Comparison of ENCODE assay signal across 14 cellular contexts in the genomic region with DNA sequence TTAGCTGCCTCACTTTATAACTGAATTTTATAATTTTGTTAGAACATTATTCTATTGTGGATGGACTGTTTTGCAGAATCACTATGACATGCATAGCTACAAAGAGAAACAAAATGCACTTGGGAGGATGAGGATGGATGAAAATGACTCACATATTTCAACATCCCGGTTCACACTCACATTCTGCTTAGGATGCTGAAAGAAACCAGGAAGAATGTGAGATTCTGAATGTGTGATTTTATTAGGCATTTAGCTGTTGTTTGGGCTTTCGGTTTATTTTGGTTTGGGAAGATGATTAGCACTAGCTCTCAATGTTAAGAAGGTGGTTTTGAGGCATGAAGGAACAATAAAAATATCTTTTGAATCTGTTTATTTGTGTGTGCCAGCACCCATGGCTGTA.
DNase-seq lines count a peak whose midpoint lies in the region; ATAC-seq, FAIRE-seq and TF ChIP-seq lines count a peak whose summit lies in the region.
"Had no signal": no experiment of that assay in that cellular context is flagged by ENCODE, and none has a peak within 500 bp of the region (broad histone marks: within the 10 kb centered on the region; RNA-seq: fewer than 3 reads in every experiment).

No MANE protein-coding gene starts in this region.

- TF ChIP-seq CTCF in mammary epithelial cell (conservative IDR thresholded peaks at IDR 0.05 in 1 of 2, IDR thresholded peaks at IDR 0.05 in 1 of 2; ENCODE audit: extremely low read depth in 1 of 2, insufficient read depth in 1 of 2, low read depth in 1 of 2, low read length in 2 of 2): no peak
- no peak for TF ChIP-seq CTCF in D721Med (IDR thresholded peaks at IDR 0.05; ENCODE audit: insufficient read depth, missing control alignments)
- no peak for TF ChIP-seq CTCF in right lobe of liver (IDR thresholded peaks at IDR 0.05)

- intact Hi-C loops in mammary epithelial cell (cut with micrococcal nuclease) (loop anchor here (5.0 to 10.0 kb wide), 2 partner anchors 51 to 774 kb away; no protein-coding TSS in a partner anchor), right lobe of liver (cut with DNase I) (loop anchor here in 1 of 2 donors (10.0 kb wide), 1 partner anchor 241 kb away; no protein-coding TSS in a partner anchor)

- no peak for FAIRE-seq in D721Med (lab: Jason Lieb, UNC)

- H3K27me3 ChIP-seq in HUES48 (ENCODE audit: control insufficient read depth, insufficient read depth, low read length) (no peaks in the 10 kb centered on the region), mammary epithelial cell (ENCODE audit: insufficient read depth, low read length) (no peaks in the 10 kb centered on the region), right lobe of liver (no peaks in the 10 kb centered on the region)
- H3K27me3 ChIP-seq: BLaER1 treated with 17β-estradiol and CSF1 and Interleukin-3, amounts not matched to agents 10 nM and 100 nM; cardiac muscle cell had no signal

- H3K9ac ChIP-seq in HUES48 (ENCODE audit: low read depth, low read length) (no peak overlapping the region), mammary epithelial cell (ENCODE audit: insufficient read depth, low read length) (no peak overlapping the region)
- H3K9ac ChIP-seq: BLaER1 treated with 17β-estradiol and CSF1 and Interleukin-3, amounts not matched to agents 10 nM and 100 nM had no signal

- peak overlapping the region; percentile 9; the same call in 1 of the 2 replicates for H3K4me3 ChIP-seq in HUES48 (ENCODE audit: low read depth, low read length)
- no peak overlapping the region for H3K4me3 ChIP-seq in mammary epithelial cell (replicated peaks in 1 of 3; ENCODE audit: insufficient read depth in 1 of 3, low read depth in 2 of 3, low read length in 3 of 3)
- H3K4me3 ChIP-seq in right lobe of liver: no peak overlapping the region
- H3K4me3 ChIP-seq: BLaER1 treated with 17β-estradiol and CSF1 and Interleukin-3, amounts not matched to agents 10 nM and 100 nM; cardiac muscle cell had no signal

- no peaks in the 10 kb centered on the region for H4K20me1 ChIP-seq in mammary epithelial cell (ENCODE audit: insufficient read depth, low read length)
- H4K20me1 ChIP-seq: BLaER1 treated with 17β-estradiol and CSF1 and Interleukin-3, amounts not matched to agents 10 nM and 100 nM had no signal

- 90% methylated on average over 2 of the region's 2 CpGs for WGBS in mammary epithelial cell (ENCODE audit: low coverage, missing lambda C conversion rate)
- WGBS in right lobe of liver (ENCODE audit: insufficient coverage, low coverage, low lambda C conversion rate, missing lambda C conversion rate): 45% methylated on average over 2 of the region's 2 CpGs

- H3K4me1 ChIP-seq in HUES48 (ENCODE audit: control insufficient read depth, insufficient read depth, low read length) (peaks cover 63% of the 10 kb centered on the region), mammary epithelial cell (ENCODE audit: insufficient read depth, low read length) (peaks cover 9% of the 10 kb centered on the region), right lobe of liver (no peaks in the 10 kb centered on the region)
- H3K4me1 ChIP-seq: BLaER1 treated with 17β-estradiol and CSF1 and Interleukin-3, amounts not matched to agents 10 nM and 100 nM had no signal

- H3K36me3 ChIP-seq in HUES48 (ENCODE audit: control insufficient read depth, insufficient read depth, low read length): no peaks in the 10 kb centered on the region
- no peaks in the 10 kb centered on the region for H3K36me3 ChIP-seq in mammary epithelial cell (ENCODE audit: insufficient read depth, low read length)
- H3K36me3 ChIP-seq in right lobe of liver: no peaks in the 10 kb centered on the region
- H3K36me3 ChIP-seq: BLaER1 treated with 17β-estradiol and CSF1 and Interleukin-3, amounts not matched to agents 10 nM and 100 nM; cardiac muscle cell had no signal

- H3K27ac ChIP-seq in HUES48 (ENCODE audit: low read depth, low read length) (peak overlapping the region; percentile 34), mammary epithelial cell (ENCODE audit: insufficient read depth, low read depth, low read length) (no peak overlapping the region), right lobe of liver (no peak overlapping the region)
- H3K27ac ChIP-seq: BLaER1 treated with 17β-estradiol and CSF1 and Interleukin-3, amounts not matched to agents 10 nM and 100 nM; cardiac muscle cell had no signal

- no TSS peak for BruUV-seq in mammary epithelial cell (replicated peaks; lab: Mats Ljungman, UMichigan)

- no peaks in the 10 kb centered on the region for H3K9me3 ChIP-seq in HUES48 (ENCODE audit: control insufficient read depth, insufficient read depth, low read length)
- H3K9me3 ChIP-seq in mammary epithelial cell (replicated peaks; ENCODE audit: insufficient read depth, low read length): no peaks in the 10 kb centered on the region
- no peaks in the 10 kb centered on the region for H3K9me3 ChIP-seq in right lobe of liver
- H3K9me3 ChIP-seq: BLaER1 treated with 17β-estradiol and CSF1 and Interleukin-3, amounts not matched to agents 10 nM and 100 nM had no signal

- no peak for TF ChIP-seq POLR2A in right lobe of liver (IDR thresholded peaks at IDR 0.05)

- ATAC-seq in HG03439 (IDR thresholded peaks at IDR 0.05; ENCODE audit: unreplicated experiment) (no peak), right lobe of liver (no peak)
- ATAC-seq: activated CD8-positive, alpha-beta memory T cell treated with anti-CD3 and anti-CD28 coated beads, Interleukin-2, amount 10 ng/mL, durations not matched to agents 7 days and 5 days had no signal

- H3K4me2 ChIP-seq in mammary epithelial cell (ENCODE audit: insufficient read depth, low read depth, low read length): no peak overlapping the region
- H3K4me2 ChIP-seq: BLaER1 treated with 17β-estradiol and CSF1 and Interleukin-3, amounts not matched to agents 10 nM and 100 nM had no signal

- in situ Hi-C loops in Caki2 (cut with HindIII; ENCODE audit: low pct_unique_long_range_greater_than_20kb, low sequenced_read_pairs): loop anchor here (25.0 kb wide), 1 partner anchor 249 kb away; no protein-coding TSS in a partner anchor
- in situ Hi-C loops in mammary epithelial cell (cut with MboI; ENCODE audit: low sequenced_read_pairs in 2 of 2): no loop called here

- CTCF ChIA-PET in mammary epithelial cell (lab: Charles Lee; ENCODE audit: low non-redundant PET): no interaction called here

- H2AFZ ChIP-seq in mammary epithelial cell (ENCODE audit: low read depth, low read length): no peak overlapping the region

- DNase-seq in Caki2 (ENCODE audit: low read depth): peak; percentile 52
- peak; percentile 6 for DNase-seq in mammary epithelial cell
- DNase-seq in kidney tubule cell (ENCODE audit: low spot score): peak; percentile 18
- no peak for DNase-seq in D721Med (ENCODE audit: insufficient read length, low spot score)
- no peak for DNase-seq in right lobe of liver
- DNase-seq in D341Med (ENCODE audit: low spot score): no peak
- DNase-seq: activated B cell treated with CpG ODN at 0.5 μM for 24 hours; activated CD8-positive, alpha-beta memory T cell treated with anti-CD3 and anti-CD28 coated beads, Interleukin-2, amount 10 ng/mL, durations not matched to agents 7 days and 5 days; activated naive CD4-positive, alpha-beta T cell treated with Interleukin-2 at 50 U/mL for 16 hours; posterior cingulate gyrus had no signal

- dilution Hi-C loops in mammary epithelial cell (cut with HindIII; ENCODE audit: low sequenced_read_pairs): no loop called here

- no peaks in the 10 kb centered on the region for H3K79me2 ChIP-seq in mammary epithelial cell (ENCODE audit: insufficient read depth, low read length)

Comparison
In these comparisons a context has a peak if more than half of its experiments do, and no peak if none do; other contexts are left out.
1. DNase-seq: peak in Caki2 (single experiment), mammary epithelial cell (single experiment) and kidney tubule cell (single experiment); none in D721Med (single experiment), right lobe of liver (0 of 3) and D341Med (single experiment).